20 cellular contexts compared by ENCODE assay signal in genomic region chr12:131387281-131388163, GRCh38.
DNase-seq lines count a peak whose midpoint lies in the region; ATAC-seq lines count a peak whose summit lies in the region.
"Had no signal": no experiment of that assay in that cellular context is flagged by ENCODE, and none has a peak within 500 bp of the region (broad histone marks: within the 10 kb centered on the region; RNA-seq: fewer than 3 reads in every experiment).

No MANE protein-coding gene starts in this region.

- H4K8ac ChIP-seq in neuronal stem cell (ENCODE audit: low read depth, low read length): no peak overlapping the region

- no peak overlapping the region for H3K4me3 ChIP-seq in BLaER1 treated with 17β-estradiol and CSF1 and Interleukin-3, amounts not matched to agents 10 nM and 100 nM
- H3K4me3 ChIP-seq in Karpas-422 (ENCODE audit: low read length) (no peak overlapping the region), neuronal stem cell (ENCODE audit: low read length in 2 of 2) (no peak overlapping the region)
- H3K4me3 ChIP-seq: A549 had no signal

- no peaks in the 10 kb centered on the region for H3K79me1 ChIP-seq in neuronal stem cell (ENCODE audit: low read depth, low read length)

- ATAC-seq in HG02973 (IDR thresholded peaks at IDR 0.05; ENCODE audit: unreplicated experiment) (no peak), HG03432 (IDR thresholded peaks at IDR 0.05; ENCODE audit: unreplicated experiment) (no peak)
- ATAC-seq: A549 had no signal

- peak overlapping the region; percentile 4 for H3K14ac ChIP-seq in neuronal stem cell (ENCODE audit: low read length)

- 0 out of 22 replicates have a peak overlapping the region, but pooled peaks of 1 of the 11 experiments have one; percentile 14 for H3K9ac ChIP-seq in BLaER1 treated with 17β-estradiol and CSF1 and Interleukin-3, amounts not matched to agents 10 nM and 100 nM
- H3K9ac ChIP-seq in Karpas-422 (ENCODE audit: low read length) (no peak overlapping the region), neuronal stem cell (ENCODE audit: low read depth, low read length, poor library complexity) (no peak overlapping the region)

- peaks cover 0 to 12% (median 0%) of the 10 kb centered on the region in 11 experiments; a peak in 4 of 22 replicates for H4K20me1 ChIP-seq in BLaER1 treated with 17β-estradiol and CSF1 and Interleukin-3, amounts not matched to agents 10 nM and 100 nM
- H4K20me1 ChIP-seq in Karpas-422 (ENCODE audit: insufficient read depth, low read depth, low read length): no peaks in the 10 kb centered on the region

- H2BK15ac ChIP-seq in neuronal stem cell (ENCODE audit: low read length): no peak overlapping the region

- no peaks in the 10 kb centered on the region for H3K9me2 ChIP-seq in Karpas-422 (replicated peaks; ENCODE audit: insufficient read depth, low read length)

- peak overlapping the region; percentile 66 for H2BK5ac ChIP-seq in neuronal stem cell (ENCODE audit: low read length)

- H2AFZ ChIP-seq in Karpas-422 (ENCODE audit: low read length): no peak overlapping the region
- no peak overlapping the region for H2AFZ ChIP-seq in neuronal stem cell (ENCODE audit: low read length)

- H3K23ac ChIP-seq in neuronal stem cell (ENCODE audit: low read depth, low read length, poor library complexity): peak overlapping the region; percentile 55

- no peaks in the 10 kb centered on the region for H3K36me3 ChIP-seq in BLaER1 treated with 17β-estradiol and CSF1 and Interleukin-3, amounts not matched to agents 10 nM and 100 nM
- H3K36me3 ChIP-seq in Karpas-422 (ENCODE audit: insufficient read depth, low read length) (no peaks in the 10 kb centered on the region), neuronal stem cell (replicated peaks in 1 of 2; ENCODE audit: control insufficient read depth in 2 of 2, insufficient read depth in 2 of 2, low read length in 2 of 2) (no peaks in the 10 kb centered on the region)

- no peak overlapping the region for H4K91ac ChIP-seq in neuronal stem cell (ENCODE audit: low read depth, low read length, poor library complexity)

- no CpG with 5 or more reads among the region's 35 CpGs for WGBS in neuronal stem cell (ENCODE audit: extremely low coverage in 2 of 2, insufficient read length in 2 of 2, insufficient replicate concordance in 1 of 2), 2 donors

- no peak overlapping the region for H2BK12ac ChIP-seq in neuronal stem cell (ENCODE audit: low read length)

- H3K18ac ChIP-seq in neuronal stem cell (ENCODE audit: low read length): peak overlapping the region; percentile 64

- DNase-seq in Karpas-422 (peak; percentile 7), neuronal stem cell (ENCODE audit: low spot score) (no peak), COLO829 (ENCODE audit: low spot score) (no peak), AG20443 (ENCODE audit: low spot score) (no peak)
- DNase-seq: Caco-2, EL, HFFc6, NCI-H1694 treated with DMSO at 0.1 percent for 48 hours, NCI-H2107, NCI-H510A, NCI-H774, OCI-M1, Right ventricle myocardium superior, SW 1271 had no signal

- no peak overlapping the region for H2BK120ac ChIP-seq in neuronal stem cell (ENCODE audit: low read depth, low read length)

- H3K79me2 ChIP-seq in Karpas-422 (ENCODE audit: low read length): no peaks in the 10 kb centered on the region

- H3K27me3 ChIP-seq in BLaER1 treated with 17β-estradiol and CSF1 and Interleukin-3, amounts not matched to agents 10 nM and 100 nM: peaks cover 0 to 7% (median 0%) of the 10 kb centered on the region in 11 experiments; a peak in 1 of 22 replicates
- H3K27me3 ChIP-seq in Karpas-422 (ENCODE audit: low read length) (no peaks in the 10 kb centered on the region), neuronal stem cell (ENCODE audit: control insufficient read depth in 3 of 3, insufficient read depth in 3 of 3, low read depth in 1 of 3, low read length in 3 of 3) (peaks cover 0 to 13% (median 0%) of the 10 kb centered on the region in 3 experiments)

- peaks cover 12 to 22% (median 18%) of the 10 kb centered on the region in 10 experiments for H3K4me1 ChIP-seq in BLaER1 treated with 17β-estradiol and CSF1 and Interleukin-3, amounts not matched to agents 10 nM and 100 nM
- H3K4me1 ChIP-seq in Karpas-422 (ENCODE audit: low read length): no peaks in the 10 kb centered on the region
- peaks cover 0 to 30% of the 10 kb centered on the region in 2 donors for H3K4me1 ChIP-seq in neuronal stem cell (ENCODE audit: control insufficient read depth in 2 of 2, insufficient read depth in 1 of 2, low read depth in 1 of 2, low read length in 2 of 2)
- H3K4me1 ChIP-seq: A549, Caco-2 had no signal

- H3K4ac ChIP-seq in neuronal stem cell (ENCODE audit: low read length): no peak overlapping the region

- H3K27ac ChIP-seq in BLaER1 treated with 17β-estradiol and CSF1 and Interleukin-3, amounts not matched to agents 10 nM and 100 nM: no peak overlapping the region
- H3K27ac ChIP-seq in Karpas-422 (ENCODE audit: low read length): no peak overlapping the region
- H3K27ac ChIP-seq in cingulate gyrus (ENCODE audit: low read depth, low read length): peak overlapping the region; percentile 47
- no peak overlapping the region for H3K27ac ChIP-seq in neuronal stem cell (replicated peaks; ENCODE audit: low read length)
- H3K27ac ChIP-seq: A549, C4-2B had no signal

- H3K4me2 ChIP-seq in BLaER1 treated with 17β-estradiol and CSF1 and Interleukin-3, amounts not matched to agents 10 nM and 100 nM: peak overlapping the region; percentile 49 to 90 (median 82); a peak in 21 of 22 replicates
- H3K4me2 ChIP-seq in Karpas-422 (ENCODE audit: low read depth, low read length, poor library complexity, severe bottlenecking) (no peak overlapping the region), neuronal stem cell (ENCODE audit: insufficient read depth, low read length, poor library complexity, severe bottlenecking) (no peak overlapping the region)
- H3K4me2 ChIP-seq: A549 had no signal

- H2AK5ac ChIP-seq in neuronal stem cell (ENCODE audit: low read depth, low read length): no peak overlapping the region

- H3K9me3 ChIP-seq in BLaER1 treated with 17β-estradiol and CSF1 and Interleukin-3, amounts not matched to agents 10 nM and 100 nM (replicated peaks in 1 of 11): no peaks in the 10 kb centered on the region
- H3K9me3 ChIP-seq in Karpas-422 (ENCODE audit: low read length) (no peaks in the 10 kb centered on the region), neuronal stem cell (replicated peaks in 1 of 2; ENCODE audit: control insufficient read depth in 2 of 2, insufficient read depth in 1 of 2, low read depth in 1 of 2, low read length in 2 of 2) (no peaks in the 10 kb centered on the region)
- H3K9me3 ChIP-seq: A549, Caco-2 had no signal

Comparison
In these comparisons a context has a peak if more than half of its experiments do, and no peak if none do; other contexts are left out.
1. H3K4me2 ChIP-seq: peak in BLaER1 treated with 17β-estradiol and CSF1 and Interleukin-3, amounts not matched to agents 10 nM and 100 nM (11 of 11); none in Karpas-422 (single experiment) and neuronal stem cell (single experiment).